24 cellular contexts compared by ENCODE assay signal in genomic region chr4:119858176-119858575, GRCh38.
DNase-seq lines count a peak whose midpoint lies in the region; ATAC-seq, FAIRE-seq and TF ChIP-seq lines count a peak whose summit lies in the region.
"Had no signal": no experiment of that assay in that cellular context is flagged by ENCODE, and none has a peak within 500 bp of the region (broad histone marks: within the 10 kb centered on the region; RNA-seq: fewer than 3 reads in every experiment).

No MANE protein-coding gene starts in this region.

- peaks cover 10% of the 10 kb centered on the region for H3K4me1 Mint-ChIP-seq in Caco-2 (ENCODE audit: low read depth, unreplicated experiment)

- DNase-seq in Caco-2 (no peak), choroid plexus epithelial cell (ENCODE audit: low read depth) (peak; percentile 34), aorta (no peak)
- no peak for DNase-seq in stimulated activated naive CD8-positive, alpha-beta T cell treated with anti-CD3 and anti-CD28 coated beads, Interleukin-15, Interleukin-2, amounts not matched to agents 100 U/mL and 50 U/mL, for 24 hours
- DNase-seq: AML-193; C1 segment of cervical spinal cord; Calu3; CD8-positive, alpha-beta T cell; DMS153; GDM1; Kasumi-1; MG63; NCI-H1417; NCI-H1694 treated with DMSO at 0.1 percent for 48 hours; NCI-H2081 treated with DMSO at 0.1 percent for 48 hours; NCI-H2171 treated with DMSO at 0.1 percent for 48 hours; NCI-H524 treated with DMSO at 0.1 percent for 48 hours; RPMI8226; SHP77 had no signal

- H3K4me3 ChIP-seq in Caco-2 (ENCODE audit: low read depth, low read length) (no peak overlapping the region), HUES48 (ENCODE audit: low read depth, low read length) (no peak overlapping the region), choroid plexus epithelial cell (ENCODE audit: low read depth, low read length) (no peak overlapping the region), aorta (ENCODE audit: low read length in 2 of 2) (no peak overlapping the region)
- H3K4me3 ChIP-seq: MG63 had no signal

- CTCF ChIA-PET in Caco-2 (lab: Charles Lee), result no interaction called here

- H3K27ac Mint-ChIP-seq in Caco-2 (ENCODE audit: unreplicated experiment), result peak overlapping the region; percentile 1
- H3K27ac Mint-ChIP-seq: CD8-positive, alpha-beta T cell had no signal

- peak overlapping the region; percentile 3 for H3K27ac ChIP-seq in HUES48 (ENCODE audit: low read depth, low read length)
- H3K27ac ChIP-seq in aorta (ENCODE audit: low read depth in 1 of 2, low read length in 2 of 2), result no peak overlapping the region

- POLR2A ChIA-PET in Caco-2 (lab: Charles Lee), result no interaction called here

- TF ChIP-seq CTCF in Caco-2 (IDR thresholded peaks at IDR 0.05; ENCODE audit: insufficient read depth in 1 of 2, low read depth in 1 of 2, low read length in 1 of 2, severe bottlenecking in 1 of 2, unreplicated experiment in 1 of 2), result no peak
- TF ChIP-seq CTCF in choroid plexus epithelial cell (conservative IDR thresholded peaks at IDR 0.05; ENCODE audit: low read depth, low read length), result no peak

- intact Hi-C loops in Caco-2 (cut with micrococcal nuclease; ENCODE audit: unreplicated experiment) (no loop called here), aorta (cut with DNase I) (no loop called here)

- BruUV-seq in Caco-2 (replicated peaks; lab: Mats Ljungman, UMichigan), result no TSS peak

- no peak overlapping the region for H3K9ac ChIP-seq in HUES48 (ENCODE audit: low read depth, low read length)

- FAIRE-seq in islet of Langerhans (lab: Jason Lieb, UNC), result peak; percentile 36
- FAIRE-seq: H1 had no signal

- H3K27me3 ChIP-seq in Caco-2 (replicated peaks; ENCODE audit: control insufficient read depth, insufficient read depth, low read length) (no peaks in the 10 kb centered on the region), HUES48 (ENCODE audit: control insufficient read depth, insufficient read depth, low read length) (no peaks in the 10 kb centered on the region), aorta (ENCODE audit: control insufficient read depth in 1 of 2, insufficient read depth in 2 of 2, low read length in 1 of 2) (no peaks in the 10 kb centered on the region)
- H3K27me3 ChIP-seq: MG63 had no signal

- H3K9me3 ChIP-seq in Caco-2, result no peaks in the 10 kb centered on the region
- no peaks in the 10 kb centered on the region for H3K9me3 ChIP-seq in HUES48 (ENCODE audit: control insufficient read depth, insufficient read depth, low read length)
- no peaks in the 10 kb centered on the region for H3K9me3 ChIP-seq in aorta (ENCODE audit: control insufficient read depth, low read length)
- H3K9me3 ChIP-seq: MG63 had no signal

- H3K36me3 ChIP-seq in Caco-2 (ENCODE audit: control insufficient read depth, insufficient read depth, low read length) (no peaks in the 10 kb centered on the region), HUES48 (ENCODE audit: control insufficient read depth, insufficient read depth, low read length) (no peaks in the 10 kb centered on the region), aorta (ENCODE audit: control insufficient read depth in 1 of 2, insufficient read depth in 2 of 2, low read length in 1 of 2) (no peaks in the 10 kb centered on the region)
- H3K36me3 ChIP-seq: MG63 had no signal

- H3K4me3 Mint-ChIP-seq in Caco-2 (ENCODE audit: unreplicated experiment), result no peak overlapping the region
- H3K4me3 Mint-ChIP-seq: CD8-positive, alpha-beta T cell had no signal

- H3K9me3 Mint-ChIP-seq in Caco-2 (ENCODE audit: unreplicated experiment), result no peaks in the 10 kb centered on the region
- H3K9me3 Mint-ChIP-seq: CD8-positive, alpha-beta T cell had no signal

- ATAC-seq in aorta (ENCODE audit: low FRiP score) (no peak), GM18873 (IDR thresholded peaks at IDR 0.05; ENCODE audit: low FRiP score, unreplicated experiment) (no peak)
- no peak for ATAC-seq in stimulated activated naive CD8-positive, alpha-beta T cell treated with anti-CD3 and anti-CD28 coated beads, Interleukin-15, Interleukin-2, amounts not matched to agents 100 U/mL and 50 U/mL, for 24 hours
- ATAC-seq: CD8-positive, alpha-beta T cell; HCT116 had no signal

- H3K4me1 ChIP-seq in Caco-2, result peaks cover 24% of the 10 kb centered on the region
- peaks cover 16% of the 10 kb centered on the region for H3K4me1 ChIP-seq in HUES48 (ENCODE audit: control insufficient read depth, insufficient read depth, low read length)
- H3K4me1 ChIP-seq in aorta (ENCODE audit: control insufficient read depth in 1 of 2, insufficient read depth in 2 of 2, low read length in 2 of 2), result no peaks in the 10 kb centered on the region

- no peaks in the 10 kb centered on the region for H3K27me3 Mint-ChIP-seq in Caco-2 (ENCODE audit: insufficient read depth, unreplicated experiment)

- H3K36me3 Mint-ChIP-seq in Caco-2 (ENCODE audit: insufficient read depth, unreplicated experiment), result no peaks in the 10 kb centered on the region
- H3K36me3 Mint-ChIP-seq: CD8-positive, alpha-beta T cell had no signal
